ENCODE assay signal across 9 cellular contexts in genomic region chr14:65255583-65256443, GRCh38.
DNase-seq lines count a peak whose midpoint lies in the region; ATAC-seq, FAIRE-seq and TF ChIP-seq lines count a peak whose summit lies in the region.
"Had no signal": no experiment of that assay in that cellular context is flagged by ENCODE, and none has a peak within 500 bp of the region (broad histone marks: within the 10 kb centered on the region; RNA-seq: fewer than 3 reads in every experiment).

No MANE protein-coding gene starts in this region.

- H3K9me3 ChIP-seq in A549 (0 out of 3 replicates have a peak, but pooled peaks cover 8% of the 10 kb centered on the region), HUES48 (ENCODE audit: control insufficient read depth, insufficient read depth, low read length) (peaks cover 2% of the 10 kb centered on the region; the same call in 1 of the 2 replicates), keratinocyte (ENCODE audit: control insufficient read depth, low read depth, low read length) (peaks cover 2% of the 10 kb centered on the region)
- H3K9me3 ChIP-seq: BLaER1 had no signal

- TF ChIP-seq RAD21 in A549 (conservative IDR thresholded peaks at IDR 0.05 in 1 of 2, IDR thresholded peaks at IDR 0.05 in 1 of 2), result no peak; a peak in 1 of 5 replicates

- no peak for TF ChIP-seq POLR2A in A549 (IDR thresholded peaks at IDR 0.05; ENCODE audit: low read length)

- H3K4me2 ChIP-seq in A549 (peak overlapping the region; percentile 66), keratinocyte (ENCODE audit: control insufficient read depth, extremely low read depth, insufficient read depth, low read depth, low read length) (peak overlapping the region; percentile 79)
- H3K4me2 ChIP-seq: BLaER1 had no signal

- no peaks in the 10 kb centered on the region for H3K79me2 ChIP-seq in keratinocyte (ENCODE audit: control insufficient read depth, insufficient read depth, low read length)

- no peak overlapping the region for H3K4me3 ChIP-seq in A549
- 0 out of 2 replicates have a peak overlapping the region, but pooled peaks have one; percentile 9 for H3K4me3 ChIP-seq in HUES48 (ENCODE audit: low read depth, low read length)
- H3K4me3 ChIP-seq in keratinocyte (ENCODE audit: control insufficient read depth in 2 of 3, extremely low read depth in 1 of 3, insufficient read depth in 2 of 3, low read depth in 1 of 3, low read length in 3 of 3), result peak overlapping the region in 2 of 3 experiments; percentile 41 to 48
- H3K4me3 ChIP-seq: BLaER1 had no signal

- POLR2A ChIA-PET in A549 (lab: Yijun Ruan, JAX), result interaction anchor here (1.6 kb wide), 1 partner anchor 156 kb away, joined by 11 read pairs; the partner anchor contains the start of gene FUT8

- peak overlapping the region; percentile 85 for H2AFZ ChIP-seq in keratinocyte (ENCODE audit: control insufficient read depth, low read length)

- DNase-seq in A549 (ENCODE audit: low read depth in 1 of 2, low spot score in 1 of 2), result peak in 1 of 2 experiments; percentile 32
- DNase-seq in SK-N-DZ (ENCODE audit: low spot score), result peak; percentile 88
- DNase-seq in keratinocyte (ENCODE audit: low read depth, low spot score), result no peak
- DNase-seq in kidney glomerular epithelial cell (lab: John Stamatoyannopoulos, UW), result no peak

- dilution Hi-C loops in keratinocyte (cut with MboI; ENCODE audit: extremely low pct_ligation_motif_present, low sequenced_read_pairs), result no loop called here

- H3K36me3 ChIP-seq in HUES48 (ENCODE audit: control insufficient read depth, insufficient read depth, low read length) (no peaks in the 10 kb centered on the region), keratinocyte (ENCODE audit: control insufficient read depth in 2 of 2, extremely low read depth in 1 of 2, insufficient read depth in 2 of 2, low read length in 2 of 2) (no peaks in the 10 kb centered on the region)
- H3K36me3 ChIP-seq: BLaER1 had no signal

- TF ChIP-seq CTCF in A549 (IDR thresholded peaks at IDR 0.05) (no peak), keratinocyte (optimal IDR thresholded peaks at IDR 0.05 in 1 of 3, IDR thresholded peaks at IDR 0.05 in 1 of 3, conservative IDR thresholded peaks at IDR 0.05 in 1 of 3; ENCODE audit: extremely low read depth in 1 of 3, insufficient read depth in 2 of 3, low read length in 3 of 3) (no peak)

- peak; percentile 43 to 68; a peak in 3 of 6 replicates for ATAC-seq in A549
- ATAC-seq in GM19328 (IDR thresholded peaks at IDR 0.05; ENCODE audit: unreplicated experiment), result no peak
- ATAC-seq in HG03442 (IDR thresholded peaks at IDR 0.05; ENCODE audit: unreplicated experiment), result no peak
- ATAC-seq in GM18498 (IDR thresholded peaks at IDR 0.05; ENCODE audit: unreplicated experiment), result no peak

- no peaks in the 10 kb centered on the region for H3K9me1 ChIP-seq in keratinocyte (ENCODE audit: control insufficient read depth, extremely low read depth, insufficient read depth, low read length)

- H3K9ac ChIP-seq in HUES48 (ENCODE audit: low read depth, low read length) (no peak overlapping the region), keratinocyte (ENCODE audit: control insufficient read depth, extremely low read depth, insufficient read depth, low read length) (peak overlapping the region; percentile 52)
- H3K9ac ChIP-seq: BLaER1 had no signal

- H3K27ac ChIP-seq in A549, result peak overlapping the region; percentile 83 to 90
- H3K27ac ChIP-seq in HUES48 (ENCODE audit: low read depth, low read length), result peak overlapping the region; percentile 61
- peak overlapping the region; percentile 88 for H3K27ac ChIP-seq in keratinocyte (ENCODE audit: control insufficient read depth, insufficient read depth, low read length)
- H3K27ac ChIP-seq: BLaER1 had no signal

- H3K4me1 ChIP-seq in A549 (peaks cover 51% of the 10 kb centered on the region), HUES48 (ENCODE audit: control insufficient read depth, insufficient read depth, low read length) (peaks cover 14% of the 10 kb centered on the region), keratinocyte (ENCODE audit: control insufficient read depth, extremely low read depth, insufficient read depth, low read length) (peaks cover 17% of the 10 kb centered on the region)
- H3K4me1 ChIP-seq: BLaER1 had no signal

- no peaks in the 10 kb centered on the region for H4K20me1 ChIP-seq in keratinocyte (ENCODE audit: control insufficient read depth, extremely low read depth, insufficient read depth, low read length)
- H4K20me1 ChIP-seq: BLaER1 had no signal

- no peaks in the 10 kb centered on the region for H3K27me3 ChIP-seq in HUES48 (ENCODE audit: control insufficient read depth, insufficient read depth, low read length)
- H3K27me3 ChIP-seq in keratinocyte (ENCODE audit: control insufficient read depth, extremely low read depth, insufficient read depth, low read length), result no peaks in the 10 kb centered on the region
- H3K27me3 ChIP-seq: BLaER1 had no signal

- CTCF ChIA-PET in A549 (lab: Yijun Ruan, JAX), result interaction anchor here (0.9 to 2.4 kb wide), 4 partner anchors 8 to 159 kb away, joined by 3 to 7 read pairs (median 4); no protein-coding TSS in a partner anchor

- 82% methylated on average over 8 of the region's 8 CpGs for WGBS in A549 (ENCODE audit: missing lambda C conversion rate)

- no peak for FAIRE-seq in A549 (lab: Jason Lieb, UNC)
- FAIRE-seq in keratinocyte (lab: Jason Lieb, UNC), result peak; percentile 81

- no peak for TF ChIP-seq EP300 in A549 (IDR thresholded peaks at IDR 0.05)

TF ChIP-seq in A549, 52 proteins besides CTCF, POLR2A, EP300 and RAD21:
- TF ChIP-seq GATA3 (IDR thresholded peaks at IDR 0.05; ENCODE audit: borderline replicate concordance) (0 out of 2 replicates have a peak, but pooled peaks have one; percentile 34), NFE2L2 (conservative IDR thresholded peaks at IDR 0.05; ENCODE audit: low read length) (no peak)

Comparison
In these comparisons a context has a peak if more than half of its experiments do, and no peak if none do; other contexts are left out.
1. ATAC-seq: peak in A549 (2 of 2); none in GM19328 (single experiment), HG03442 (single experiment) and GM18498 (single experiment).
2. Peak in every context shown above with its lines, with median percentiles within 50 percentile points of each other: H3K27ac ChIP-seq.